In the genomic region with DNA sequence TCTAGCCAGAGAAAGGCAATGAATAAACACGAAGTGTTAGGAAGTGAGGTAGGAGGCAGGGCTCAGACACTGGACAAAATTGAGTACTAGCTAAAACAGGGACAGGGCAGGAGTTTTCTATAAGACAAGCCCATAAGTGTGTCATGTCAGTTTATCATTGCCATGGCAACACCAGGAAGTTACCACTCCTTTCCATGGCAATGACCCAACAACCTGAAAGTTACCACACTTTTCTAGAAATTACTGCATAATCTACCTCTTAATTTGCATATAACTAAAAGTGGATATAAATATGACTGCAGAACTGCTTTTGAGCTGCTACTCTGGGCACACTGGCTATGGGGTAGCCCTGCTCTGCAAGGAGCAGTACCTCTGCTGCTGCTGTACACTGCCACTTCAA, we compare ENCODE assay signal across 8 cellular contexts.
DNase-seq lines count a peak whose midpoint lies in the region; ATAC-seq and TF ChIP-seq lines count a peak whose summit lies in the region.

No MANE protein-coding gene starts in this region.

- no peaks in the 10 kb centered on the region for H3K36me3 ChIP-seq in breast epithelium

- DNase-seq in MCF 10A (ENCODE audit: unreplicated experiment) (peak; percentile 24), breast epithelium (ENCODE audit: low spot score in 2 of 2) (no peak), ecto neural progenitor cell (ENCODE audit: low spot score) (no peak), NCI-H1105 (lab: John Stamatoyannopoulos, UW) (no peak), NCI-H1092 treated with DMSO at 0.1 percent for 48 hours (lab: John Stamatoyannopoulos, UW) (no peak)
- peak in 1 of 2 donors; percentile 15 for DNase-seq in stimulated activated naive CD8-positive, alpha-beta T cell treated with anti-CD3 and anti-CD28 coated beads, Interleukin-15, amount 100 ng/mL, for 72 hours

- H3K27ac Mint-ChIP-seq in MCF 10A (ENCODE audit: low read depth, unreplicated experiment) = no peak overlapping the region
- no peak overlapping the region for H3K27ac Mint-ChIP-seq in stimulated activated naive CD8-positive, alpha-beta T cell treated with anti-CD3 and anti-CD28 coated beads, Interleukin-15, amount 100 ng/mL, for 72 hours

- H3K4me1 Mint-ChIP-seq in MCF 10A (ENCODE audit: insufficient read depth, unreplicated experiment) = no peaks in the 10 kb centered on the region
- H3K4me1 Mint-ChIP-seq in stimulated activated naive CD8-positive, alpha-beta T cell treated with anti-CD3 and anti-CD28 coated beads, Interleukin-15, amount 100 ng/mL, for 72 hours = no peaks in the 10 kb centered on the region

- H3K4me3 Mint-ChIP-seq in MCF 10A (ENCODE audit: unreplicated experiment) = no peak overlapping the region
- no peak overlapping the region for H3K4me3 Mint-ChIP-seq in stimulated activated naive CD8-positive, alpha-beta T cell treated with anti-CD3 and anti-CD28 coated beads, Interleukin-15, amount 100 ng/mL, for 72 hours

- no TSS peak for BruUV-seq in MCF 10A (replicated peaks; lab: Mats Ljungman, UMichigan)

- no peak for TF ChIP-seq CTCF in MCF 10A (IDR thresholded peaks at IDR 0.05; ENCODE audit: unreplicated experiment)
- no peak for TF ChIP-seq CTCF in breast epithelium (IDR thresholded peaks at IDR 0.05)

- CTCF ChIA-PET in MCF 10A (lab: Yijun Ruan, JAX) = no interaction called here

- H3K27me3 ChIP-seq in breast epithelium = no peaks in the 10 kb centered on the region

- no peaks in the 10 kb centered on the region for H3K9me3 Mint-ChIP-seq in MCF 10A (ENCODE audit: unreplicated experiment)
- H3K9me3 Mint-ChIP-seq in stimulated activated naive CD8-positive, alpha-beta T cell treated with anti-CD3 and anti-CD28 coated beads, Interleukin-15, amount 100 ng/mL, for 72 hours = no peaks in the 10 kb centered on the region

- no peaks in the 10 kb centered on the region for H3K36me3 Mint-ChIP-seq in MCF 10A (ENCODE audit: insufficient read depth, unreplicated experiment)

- no peak for TF ChIP-seq POLR2A in breast epithelium (IDR thresholded peaks at IDR 0.05)

- no peaks in the 10 kb centered on the region for H3K9me3 ChIP-seq in breast epithelium

- intact Hi-C loops in MCF 10A (cut with micrococcal nuclease) = no loop called here
- intact Hi-C loops in breast epithelium (cut with DNase I; ENCODE audit: low total_unique reads) = no loop called here

- H3K4me3 ChIP-seq in breast epithelium = no peak overlapping the region

- no peak overlapping the region for H3K27ac ChIP-seq in breast epithelium

- no peaks in the 10 kb centered on the region for H3K27me3 Mint-ChIP-seq in MCF 10A (ENCODE audit: insufficient read depth, unreplicated experiment)
- H3K27me3 Mint-ChIP-seq in stimulated activated naive CD8-positive, alpha-beta T cell treated with anti-CD3 and anti-CD28 coated beads, Interleukin-15, amount 100 ng/mL, for 72 hours = no peaks in the 10 kb centered on the region

- ATAC-seq in HG02840 (IDR thresholded peaks at IDR 0.05; ENCODE audit: low FRiP score, unreplicated experiment) (peak; percentile 84), HG03565 (IDR thresholded peaks at IDR 0.05; ENCODE audit: unreplicated experiment) (peak; percentile 96)
- ATAC-seq in stimulated activated naive CD8-positive, alpha-beta T cell treated with anti-CD3 and anti-CD28 coated beads, Interleukin-15, amount 100 ng/mL, for 72 hours = peak; percentile 83

- POLR2A ChIA-PET in MCF 10A (lab: Yijun Ruan, JAX) = no interaction called here

- H3K4me1 ChIP-seq in breast epithelium = no peaks in the 10 kb centered on the region
